ENCODE assay signal across 2 cellular contexts in the genomic region with DNA sequence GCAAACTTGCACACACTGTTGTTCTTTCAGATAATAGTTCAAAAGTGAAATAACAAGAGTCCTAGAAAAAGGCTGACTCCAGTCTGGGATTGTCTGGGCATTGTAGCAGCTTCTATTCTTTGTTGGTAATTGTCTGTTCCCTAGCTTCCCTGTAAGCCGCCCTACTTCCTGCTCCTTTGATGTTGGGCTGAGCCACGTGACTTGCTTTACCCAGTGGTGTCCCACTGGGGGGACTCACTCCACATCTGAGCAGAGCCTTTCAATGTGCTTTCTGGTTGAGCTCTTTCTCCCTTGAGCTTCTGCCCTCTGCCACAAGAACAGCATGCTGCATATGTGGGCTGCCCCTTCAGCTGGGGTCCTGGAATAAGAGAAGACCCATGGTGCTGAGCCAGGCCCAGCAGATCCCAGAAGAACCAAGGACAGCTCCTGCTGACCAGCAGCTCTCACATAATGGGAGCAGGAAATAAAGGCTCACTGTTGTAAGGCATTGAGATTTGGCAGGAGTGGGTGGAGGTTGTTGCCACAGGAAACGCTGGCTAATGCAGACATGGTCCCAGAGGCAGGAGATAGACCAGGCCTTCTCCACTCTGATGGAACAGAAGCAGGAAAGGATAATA.
TF ChIP-seq lines count a peak whose summit lies in the region.

No MANE protein-coding gene starts in this region.

TF ChIP-seq in Ishikawa, 13 proteins besides CTCF, POLR2A, EP300 and RAD21:
- TF ChIP-seq, protein P1, sequence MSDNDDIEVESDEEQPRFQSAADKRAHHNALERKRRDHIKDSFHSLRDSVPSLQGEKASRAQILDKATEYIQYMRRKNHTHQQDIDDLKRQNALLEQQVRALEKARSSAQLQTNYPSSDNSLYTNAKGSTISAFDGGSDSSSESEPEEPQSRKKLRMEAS (IDR thresholded peaks at IDR 0.05) = no peak
- no peak for TF ChIP-seq NFIC (IDR thresholded peaks at IDR 0.05)
- TF ChIP-seq ZBTB7A (IDR thresholded peaks at IDR 0.05; ENCODE audit: low read depth) = no peak
- TF ChIP-seq, protein P2, sequence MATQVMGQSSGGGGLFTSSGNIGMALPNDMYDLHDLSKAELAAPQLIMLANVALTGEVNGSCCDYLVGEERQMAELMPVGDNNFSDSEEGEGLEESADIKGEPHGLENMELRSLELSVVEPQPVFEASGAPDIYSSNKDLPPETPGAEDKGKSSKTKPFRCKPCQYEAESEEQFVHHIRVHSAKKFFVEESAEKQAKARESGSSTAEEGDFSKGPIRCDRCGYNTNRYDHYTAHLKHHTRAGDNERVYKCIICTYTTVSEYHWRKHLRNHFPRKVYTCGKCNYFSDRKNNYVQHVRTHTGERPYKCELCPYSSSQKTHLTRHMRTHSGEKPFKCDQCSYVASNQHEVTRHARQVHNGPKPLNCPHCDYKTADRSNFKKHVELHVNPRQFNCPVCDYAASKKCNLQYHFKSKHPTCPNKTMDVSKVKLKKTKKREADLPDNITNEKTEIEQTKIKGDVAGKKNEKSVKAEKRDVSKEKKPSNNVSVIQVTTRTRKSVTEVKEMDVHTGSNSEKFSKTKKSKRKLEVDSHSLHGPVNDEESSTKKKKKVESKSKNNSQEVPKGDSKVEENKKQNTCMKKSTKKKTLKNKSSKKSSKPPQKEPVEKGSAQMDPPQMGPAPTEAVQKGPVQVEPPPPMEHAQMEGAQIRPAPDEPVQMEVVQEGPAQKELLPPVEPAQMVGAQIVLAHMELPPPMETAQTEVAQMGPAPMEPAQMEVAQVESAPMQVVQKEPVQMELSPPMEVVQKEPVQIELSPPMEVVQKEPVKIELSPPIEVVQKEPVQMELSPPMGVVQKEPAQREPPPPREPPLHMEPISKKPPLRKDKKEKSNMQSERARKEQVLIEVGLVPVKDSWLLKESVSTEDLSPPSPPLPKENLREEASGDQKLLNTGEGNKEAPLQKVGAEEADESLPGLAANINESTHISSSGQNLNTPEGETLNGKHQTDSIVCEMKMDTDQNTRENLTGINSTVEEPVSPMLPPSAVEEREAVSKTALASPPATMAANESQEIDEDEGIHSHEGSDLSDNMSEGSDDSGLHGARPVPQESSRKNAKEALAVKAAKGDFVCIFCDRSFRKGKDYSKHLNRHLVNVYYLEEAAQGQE (IDR thresholded peaks at IDR 0.05; ENCODE audit: low read depth) = peak; percentile 69
- TF ChIP-seq, protein P3, sequence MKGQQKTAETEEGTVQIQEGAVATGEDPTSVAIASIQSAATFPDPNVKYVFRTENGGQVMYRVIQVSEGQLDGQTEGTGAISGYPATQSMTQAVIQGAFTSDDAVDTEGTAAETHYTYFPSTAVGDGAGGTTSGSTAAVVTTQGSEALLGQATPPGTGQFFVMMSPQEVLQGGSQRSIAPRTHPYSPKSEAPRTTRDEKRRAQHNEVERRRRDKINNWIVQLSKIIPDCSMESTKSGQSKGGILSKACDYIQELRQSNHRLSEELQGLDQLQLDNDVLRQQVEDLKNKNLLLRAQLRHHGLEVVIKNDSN (IDR thresholded peaks at IDR 0.05) = peak; percentile 7; the same call in 1 of the 2 replicates

TF ChIP-seq in H1, 55 proteins besides CTCF, POLR2A, EP300 and RAD21:
- TF ChIP-seq, protein P4, sequence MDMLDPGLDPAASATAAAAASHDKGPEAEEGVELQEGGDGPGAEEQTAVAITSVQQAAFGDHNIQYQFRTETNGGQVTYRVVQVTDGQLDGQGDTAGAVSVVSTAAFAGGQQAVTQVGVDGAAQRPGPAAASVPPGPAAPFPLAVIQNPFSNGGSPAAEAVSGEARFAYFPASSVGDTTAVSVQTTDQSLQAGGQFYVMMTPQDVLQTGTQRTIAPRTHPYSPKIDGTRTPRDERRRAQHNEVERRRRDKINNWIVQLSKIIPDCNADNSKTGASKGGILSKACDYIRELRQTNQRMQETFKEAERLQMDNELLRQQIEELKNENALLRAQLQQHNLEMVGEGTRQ (IDR thresholded peaks at IDR 0.05; ENCODE audit: low read length) = 0 out of 2 replicates have a peak, but pooled peaks have one; percentile 25
- TF ChIP-seq SIX5 (IDR thresholded peaks at IDR 0.05; ENCODE audit: low read depth, low read length) (no peak), MAFK (IDR thresholded peaks at IDR 0.05; ENCODE audit: low read depth, low read length) (no peak), SP4 (IDR thresholded peaks at IDR 0.05; ENCODE audit: low read length) (no peak), SIN3A (conservative IDR thresholded peaks at IDR 0.05 in 1 of 2, IDR thresholded peaks at IDR 0.05 in 1 of 2; ENCODE audit: low read depth in 1 of 2, low read length in 2 of 2) (0 out of 4 replicates have a peak, but pooled peaks of 1 of the 2 experiments have one; percentile 30), SRF (IDR thresholded peaks at IDR 0.05; ENCODE audit: low read depth, low read length) (no peak), SUZ12 (IDR thresholded peaks at IDR 0.05; ENCODE audit: low read length) (no peak), EZH2 (IDR thresholded peaks at IDR 0.05; ENCODE audit: low read depth, low read length, severe bottlenecking) (no peak), JUND (IDR thresholded peaks at IDR 0.05; ENCODE audit: low read length) (no peak), JUN (IDR thresholded peaks at IDR 0.05; ENCODE audit: low read depth, low read length) (no peak), SAP30 (IDR thresholded peaks at IDR 0.05; ENCODE audit: insufficient read depth, insufficient replicate concordance, low read length) (no peak), CHD1 (IDR thresholded peaks at IDR 0.05; ENCODE audit: low read depth, low read length) (no peak), KDM1A (IDR thresholded peaks at IDR 0.05; ENCODE audit: borderline replicate concordance, low read length) (no peak), SIRT6 (IDR thresholded peaks at IDR 0.05; ENCODE audit: low read length) (no peak), RBBP5 (IDR thresholded peaks at IDR 0.05; ENCODE audit: borderline replicate concordance, low read depth, low read length) (no peak)
- TF ChIP-seq, protein P5, sequence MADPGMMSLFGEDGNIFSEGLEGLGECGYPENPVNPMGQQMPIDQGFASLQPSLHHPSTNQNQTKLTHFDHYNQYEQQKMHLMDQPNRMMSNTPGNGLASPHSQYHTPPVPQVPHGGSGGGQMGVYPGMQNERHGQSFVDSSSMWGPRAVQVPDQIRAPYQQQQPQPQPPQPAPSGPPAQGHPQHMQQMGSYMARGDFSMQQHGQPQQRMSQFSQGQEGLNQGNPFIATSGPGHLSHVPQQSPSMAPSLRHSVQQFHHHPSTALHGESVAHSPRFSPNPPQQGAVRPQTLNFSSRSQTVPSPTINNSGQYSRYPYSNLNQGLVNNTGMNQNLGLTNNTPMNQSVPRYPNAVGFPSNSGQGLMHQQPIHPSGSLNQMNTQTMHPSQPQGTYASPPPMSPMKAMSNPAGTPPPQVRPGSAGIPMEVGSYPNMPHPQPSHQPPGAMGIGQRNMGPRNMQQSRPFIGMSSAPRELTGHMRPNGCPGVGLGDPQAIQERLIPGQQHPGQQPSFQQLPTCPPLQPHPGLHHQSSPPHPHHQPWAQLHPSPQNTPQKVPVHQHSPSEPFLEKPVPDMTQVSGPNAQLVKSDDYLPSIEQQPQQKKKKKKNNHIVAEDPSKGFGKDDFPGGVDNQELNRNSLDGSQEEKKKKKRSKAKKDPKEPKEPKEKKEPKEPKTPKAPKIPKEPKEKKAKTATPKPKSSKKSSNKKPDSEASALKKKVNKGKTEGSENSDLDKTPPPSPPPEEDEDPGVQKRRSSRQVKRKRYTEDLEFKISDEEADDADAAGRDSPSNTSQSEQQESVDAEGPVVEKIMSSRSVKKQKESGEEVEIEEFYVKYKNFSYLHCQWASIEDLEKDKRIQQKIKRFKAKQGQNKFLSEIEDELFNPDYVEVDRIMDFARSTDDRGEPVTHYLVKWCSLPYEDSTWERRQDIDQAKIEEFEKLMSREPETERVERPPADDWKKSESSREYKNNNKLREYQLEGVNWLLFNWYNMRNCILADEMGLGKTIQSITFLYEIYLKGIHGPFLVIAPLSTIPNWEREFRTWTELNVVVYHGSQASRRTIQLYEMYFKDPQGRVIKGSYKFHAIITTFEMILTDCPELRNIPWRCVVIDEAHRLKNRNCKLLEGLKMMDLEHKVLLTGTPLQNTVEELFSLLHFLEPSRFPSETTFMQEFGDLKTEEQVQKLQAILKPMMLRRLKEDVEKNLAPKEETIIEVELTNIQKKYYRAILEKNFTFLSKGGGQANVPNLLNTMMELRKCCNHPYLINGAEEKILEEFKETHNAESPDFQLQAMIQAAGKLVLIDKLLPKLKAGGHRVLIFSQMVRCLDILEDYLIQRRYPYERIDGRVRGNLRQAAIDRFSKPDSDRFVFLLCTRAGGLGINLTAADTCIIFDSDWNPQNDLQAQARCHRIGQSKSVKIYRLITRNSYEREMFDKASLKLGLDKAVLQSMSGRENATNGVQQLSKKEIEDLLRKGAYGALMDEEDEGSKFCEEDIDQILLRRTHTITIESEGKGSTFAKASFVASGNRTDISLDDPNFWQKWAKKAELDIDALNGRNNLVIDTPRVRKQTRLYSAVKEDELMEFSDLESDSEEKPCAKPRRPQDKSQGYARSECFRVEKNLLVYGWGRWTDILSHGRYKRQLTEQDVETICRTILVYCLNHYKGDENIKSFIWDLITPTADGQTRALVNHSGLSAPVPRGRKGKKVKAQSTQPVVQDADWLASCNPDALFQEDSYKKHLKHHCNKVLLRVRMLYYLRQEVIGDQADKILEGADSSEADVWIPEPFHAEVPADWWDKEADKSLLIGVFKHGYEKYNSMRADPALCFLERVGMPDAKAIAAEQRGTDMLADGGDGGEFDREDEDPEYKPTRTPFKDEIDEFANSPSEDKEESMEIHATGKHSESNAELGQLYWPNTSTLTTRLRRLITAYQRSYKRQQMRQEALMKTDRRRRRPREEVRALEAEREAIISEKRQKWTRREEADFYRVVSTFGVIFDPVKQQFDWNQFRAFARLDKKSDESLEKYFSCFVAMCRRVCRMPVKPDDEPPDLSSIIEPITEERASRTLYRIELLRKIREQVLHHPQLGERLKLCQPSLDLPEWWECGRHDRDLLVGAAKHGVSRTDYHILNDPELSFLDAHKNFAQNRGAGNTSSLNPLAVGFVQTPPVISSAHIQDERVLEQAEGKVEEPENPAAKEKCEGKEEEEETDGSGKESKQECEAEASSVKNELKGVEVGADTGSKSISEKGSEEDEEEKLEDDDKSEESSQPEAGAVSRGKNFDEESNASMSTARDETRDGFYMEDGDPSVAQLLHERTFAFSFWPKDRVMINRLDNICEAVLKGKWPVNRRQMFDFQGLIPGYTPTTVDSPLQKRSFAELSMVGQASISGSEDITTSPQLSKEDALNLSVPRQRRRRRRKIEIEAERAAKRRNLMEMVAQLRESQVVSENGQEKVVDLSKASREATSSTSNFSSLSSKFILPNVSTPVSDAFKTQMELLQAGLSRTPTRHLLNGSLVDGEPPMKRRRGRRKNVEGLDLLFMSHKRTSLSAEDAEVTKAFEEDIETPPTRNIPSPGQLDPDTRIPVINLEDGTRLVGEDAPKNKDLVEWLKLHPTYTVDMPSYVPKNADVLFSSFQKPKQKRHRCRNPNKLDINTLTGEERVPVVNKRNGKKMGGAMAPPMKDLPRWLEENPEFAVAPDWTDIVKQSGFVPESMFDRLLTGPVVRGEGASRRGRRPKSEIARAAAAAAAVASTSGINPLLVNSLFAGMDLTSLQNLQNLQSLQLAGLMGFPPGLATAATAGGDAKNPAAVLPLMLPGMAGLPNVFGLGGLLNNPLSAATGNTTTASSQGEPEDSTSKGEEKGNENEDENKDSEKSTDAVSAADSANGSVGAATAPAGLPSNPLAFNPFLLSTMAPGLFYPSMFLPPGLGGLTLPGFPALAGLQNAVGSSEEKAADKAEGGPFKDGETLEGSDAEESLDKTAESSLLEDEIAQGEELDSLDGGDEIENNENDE (IDR thresholded peaks at IDR 0.05; ENCODE audit: insufficient replicate concordance, low read length) = no peak
TF ChIP-seq in H1: peak in this region for 2.
